ENCODE assay signal across 8 cellular contexts in genomic region chr4:4542824-4543485, GRCh38. TPM values are rescaled to one million over a fixed set of nuclear protein-coding genes. Genes with fewer than 3 reads are reported as not detected.
DNase-seq lines count a peak whose midpoint lies in the region; ATAC-seq and TF ChIP-seq lines count a peak whose summit lies in the region.

No MANE protein-coding gene starts in this region.

- H2AK5ac ChIP-seq in H9 (ENCODE audit: insufficient read length, low read length) = no peak overlapping the region

- peaks cover 10% of the 10 kb centered on the region; the same call in 1 of the 2 replicates for H3K79me2 ChIP-seq in H9 (ENCODE audit: insufficient read depth, low read length)

- H4K5ac ChIP-seq in H9 (ENCODE audit: insufficient read length, low read depth, low read length) = no peak overlapping the region

- no peak overlapping the region for H2BK15ac ChIP-seq in H9 (ENCODE audit: low read depth, low read length)

- H3K23ac ChIP-seq in H9 (ENCODE audit: insufficient read length, low read depth, low read length) = no peak overlapping the region

- no peaks in the 10 kb centered on the region for H4K20me1 ChIP-seq in H9 (ENCODE audit: control insufficient read depth, insufficient read depth, insufficient read length)

- POLR2A ChIA-PET in AG04449 (lab: Yijun Ruan, JAX) = no interaction called here

- peaks cover 6% of the 10 kb centered on the region for H3K79me1 ChIP-seq in H9 (ENCODE audit: insufficient read depth, low read depth, low read length, poor library complexity, severe bottlenecking)

- H2AFZ ChIP-seq in H9 (ENCODE audit: low read length) = no peak overlapping the region

- H3K4me3 ChIP-seq in AG04449 (ENCODE audit: low read depth, low read length) = peak overlapping the region; percentile 84
- H3K4me3 ChIP-seq in ascending aorta = peak overlapping the region; percentile 75 to 90
- H3K4me3 ChIP-seq in mesodermal cell (ENCODE audit: extremely low read depth, insufficient read depth, low read length, poor library complexity, severe bottlenecking) = peak overlapping the region; percentile 95

- CTCF ChIA-PET in AG04449 (lab: Yijun Ruan, JAX) = interaction anchor here (0.9 to 4.4 kb wide), 5 partner anchors 11 to 208 kb away, joined by 3 to 24 read pairs (median 4); no protein-coding TSS in a partner anchor

- DNase-seq in AG04449 (ENCODE audit: low read depth, low spot score) = no peak
- no peak for DNase-seq in H9
- no peak for DNase-seq in ascending aorta (ENCODE audit: low spot score in 2 of 2)
- DNase-seq in NCI-H446 (lab: John Stamatoyannopoulos, UW) = no peak
- DNase-seq in GM10266 (ENCODE audit: extremely low spot score) = no peak

- no CpG with 5 or more reads among the region's 11 CpGs for WGBS in H9 (ENCODE audit: extremely low coverage, insufficient read length, low lambda C conversion rate)
- WGBS in mesodermal cell (ENCODE audit: insufficient coverage in 2 of 2), 2 experiments = 5 to 22% methylated on average over 5 of the region's 11 CpGs

- H3K27ac ChIP-seq in H9 (ENCODE audit: insufficient read length, low read depth, low read length) (no peak overlapping the region), ascending aorta (no peak overlapping the region), mesodermal cell (ENCODE audit: low read depth, low read length, severe bottlenecking) (no peak overlapping the region)

- H3K4me1 ChIP-seq in H9 (ENCODE audit: insufficient read depth, low read length) = no peaks in the 10 kb centered on the region
- H3K4me1 ChIP-seq in ascending aorta = peaks cover 3 to 22% of the 10 kb centered on the region in 2 donors
- peaks cover 5% of the 10 kb centered on the region for H3K4me1 ChIP-seq in mesodermal cell (ENCODE audit: control insufficient read depth, insufficient read depth, low read length, poor library complexity, severe bottlenecking)

- no peaks in the 10 kb centered on the region for H3K9me3 ChIP-seq in H9 (ENCODE audit: control insufficient read depth, low read depth, low read length)
- no peaks in the 10 kb centered on the region for H3K9me3 ChIP-seq in ascending aorta
- H3K9me3 ChIP-seq in mesodermal cell (ENCODE audit: control insufficient read depth, low read length) = no peaks in the 10 kb centered on the region

- intact Hi-C loops in ascending aorta (cut with DNase I) = loop anchor here (10.0 kb wide), 1 partner anchor 312 kb away; the partner anchor contains the start of gene MSX1

- H3K27me3 ChIP-seq in H9 (ENCODE audit: insufficient read depth, low read length) (no peaks in the 10 kb centered on the region), ascending aorta (no peaks in the 10 kb centered on the region)

- no peaks in the 10 kb centered on the region for H3K9me3 Mint-ChIP-seq in H9

- H2BK5ac ChIP-seq in H9 (ENCODE audit: insufficient read length, low read length) = no peak overlapping the region

- H3K36me3 ChIP-seq in ascending aorta (peaks cover 0 to 5% of the 10 kb centered on the region in 2 donors), mesodermal cell (ENCODE audit: control insufficient read depth, insufficient read depth, low read length) (peaks cover 3% of the 10 kb centered on the region)

- TF ChIP-seq CTCF in AG04449 (IDR thresholded peaks at IDR 0.05; ENCODE audit: insufficient read depth, low read length, missing control alignments) (no peak), H9 (conservative IDR thresholded peaks at IDR 0.05) (no peak), ascending aorta (IDR thresholded peaks at IDR 0.05) (no peak), GM10266 (IDR thresholded peaks at IDR 0.05; ENCODE audit: control insufficient read depth, insufficient read depth, low read depth, missing control alignments) (no peak)

- H3K4me1 Mint-ChIP-seq in H9 = peaks cover 11 to 19% of the 10 kb centered on the region in 2 experiments

- H4K8ac ChIP-seq in H9 (replicated peaks; ENCODE audit: insufficient read length, low read depth, low read length) = no peak overlapping the region

- H3K36me3 Mint-ChIP-seq in H9 (ENCODE audit: insufficient read depth in 1 of 3, low read depth in 3 of 3) = peaks cover 12 to 27% (median 25%) of the 10 kb centered on the region in 3 experiments; a peak in 6 of 7 replicates

- no peak for ATAC-seq in GM21447 (IDR thresholded peaks at IDR 0.05; ENCODE audit: unreplicated experiment)
- no peak for ATAC-seq in HG02610 (IDR thresholded peaks at IDR 0.05; ENCODE audit: unreplicated experiment)

- H3K27ac Mint-ChIP-seq in H9 = peak overlapping the region in 2 of 3 experiments; percentile 25 to 98; a peak in 2 of 7 replicates

- peak overlapping the region; percentile 88 for H3K4me2 ChIP-seq in H9 (ENCODE audit: insufficient read depth, insufficient read length, low read length)

- H3K23me2 ChIP-seq in H9 (ENCODE audit: insufficient read length, low read depth, low read length, poor library complexity, severe bottlenecking) = peaks cover 9% of the 10 kb centered on the region

- no peak overlapping the region for H3K56ac ChIP-seq in H9 (ENCODE audit: insufficient read length, low read depth, low read length)

- H2BK20ac ChIP-seq in H9 (ENCODE audit: low read depth, low read length, poor library complexity, severe bottlenecking) = no peak overlapping the region

- no peak overlapping the region for H3K4ac ChIP-seq in H9 (ENCODE audit: low read depth, low read length)

- H2BK12ac ChIP-seq in H9 (ENCODE audit: insufficient read length, low read depth, low read length) = no peak overlapping the region

- no peak overlapping the region for H3T11ph ChIP-seq in H9 (ENCODE audit: low read length)

- H2BK120ac ChIP-seq in H9 (ENCODE audit: low read depth, low read length, poor library complexity, severe bottlenecking) = no peak overlapping the region

- H3K14ac ChIP-seq in H9 (ENCODE audit: insufficient read depth, low read length) = no peak overlapping the region

- H3K4me3 Mint-ChIP-seq in H9 = peak overlapping the region; percentile 98

- no peak overlapping the region for H4K91ac ChIP-seq in H9 (ENCODE audit: insufficient read length, low read depth, low read length)

- peak overlapping the region; percentile 95 for H3K9ac ChIP-seq in H9 (ENCODE audit: extremely low read depth, insufficient read length, low read length)

- no peaks in the 10 kb centered on the region for H3K27me3 Mint-ChIP-seq in H9 (ENCODE audit: low read depth)

- no peak overlapping the region for H3K18ac ChIP-seq in H9 (ENCODE audit: insufficient read length, low read depth, low read length)

RNA-seq across cellular contexts. Expression of gene STX18, which starts 1.1 kb away (rescaled TPM):
- total RNA-seq in H9 (2021) (20.9 and 23.5 TPM in 2 replicates), ascending aorta (28.2 TPM)
- polyA plus RNA-seq in mesodermal cell (2013, experiment 1 of 2) = 19.4 TPM
- 29.7 TPM for polyA plus RNA-seq in mesodermal cell (2013, experiment 2 of 2)
